In genomic region chr16:60241671-60242070, GRCh38 we compare ENCODE assay signal across 8 cellular contexts.
"Had no signal": no experiment of that assay in that cellular context is flagged by ENCODE, and none has a peak within 500 bp of the region (broad histone marks: within the 10 kb centered on the region; RNA-seq: fewer than 3 reads in every experiment).

No MANE protein-coding gene starts in this region.

- ATAC-seq: GM12878 had no signal

- H3K4me3 ChIP-seq: GM12878 had no signal

- DNase-seq: GDM1, GF-D8 had no signal

- FAIRE-seq: G401.6, GM12878, GM12891, GM12892, GM18507, GM19239 had no signal
